11 cellular contexts compared by ENCODE assay signal in the genomic region with DNA sequence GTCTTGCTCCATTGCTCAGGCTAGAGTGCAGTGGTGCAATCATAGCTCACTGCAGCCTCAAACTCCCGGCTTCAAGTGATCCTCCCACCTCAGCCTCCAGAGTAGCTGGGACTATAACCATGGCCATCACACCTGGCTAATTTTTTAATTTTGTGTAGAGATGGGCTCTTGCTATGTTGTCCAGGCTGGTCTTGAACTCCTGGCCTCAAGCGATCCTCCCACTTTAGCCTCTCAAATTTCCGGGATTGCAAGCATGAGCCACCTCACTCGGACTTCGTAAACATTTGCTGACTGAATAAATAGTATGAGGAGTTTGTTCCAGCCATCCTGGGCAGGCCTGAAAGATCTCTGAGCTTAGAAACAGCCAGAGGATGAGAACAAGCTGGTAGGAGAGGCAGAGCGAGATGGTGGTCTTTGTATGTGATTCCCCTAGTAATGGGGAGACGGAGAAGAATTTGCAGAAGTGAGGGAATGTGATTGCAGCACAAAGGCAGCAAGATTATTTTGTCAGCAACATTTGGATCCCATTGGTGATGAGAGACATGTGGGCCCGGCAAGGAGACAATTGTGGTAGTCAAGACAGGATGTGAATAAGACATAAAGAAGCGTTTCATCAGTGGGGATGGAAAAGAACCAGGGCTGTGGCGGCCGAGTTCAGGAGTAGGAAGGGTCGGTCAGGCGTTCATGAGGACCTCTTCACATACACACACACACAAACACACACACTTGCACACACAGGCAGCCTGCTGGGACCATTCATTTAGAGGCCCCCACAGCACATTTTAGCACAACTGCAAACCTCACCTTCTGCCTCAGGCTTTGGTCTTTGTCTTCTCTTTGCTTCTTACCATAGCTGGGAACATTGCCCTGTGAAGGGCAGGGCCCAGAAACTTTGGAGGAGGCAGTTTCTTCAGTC.
DNase-seq lines count a peak whose midpoint lies in the region; ATAC-seq, FAIRE-seq and TF ChIP-seq lines count a peak whose summit lies in the region.
"Had no signal": no experiment of that assay in that cellular context is flagged by ENCODE, and none has a peak within 500 bp of the region (broad histone marks: within the 10 kb centered on the region; RNA-seq: fewer than 3 reads in every experiment).

No MANE protein-coding gene starts in this region.

- H3K4me1 ChIP-seq in endothelial cell of umbilical vein (ENCODE audit: control insufficient read depth, extremely low read depth, insufficient read depth, low read length) (peaks cover 7% of the 10 kb centered on the region), liver (ENCODE audit: control insufficient read depth in 4 of 4, insufficient read depth in 4 of 4, low read length in 3 of 4) (peaks cover 10 to 14% (median 10%) of the 10 kb centered on the region in 4 donors)

- H3K4me3 ChIP-seq in endothelial cell of umbilical vein (replicated peaks in 1 of 3; ENCODE audit: insufficient read depth in 1 of 3, low read depth in 1 of 3, low read length in 3 of 3) (no peak overlapping the region), liver (ENCODE audit: low read depth in 1 of 3, low read length in 3 of 3) (no peak overlapping the region)

- H2AFZ ChIP-seq in endothelial cell of umbilical vein (ENCODE audit: low read depth, low read length): peak overlapping the region; percentile 6

- peaks cover 9% of the 10 kb centered on the region for H3K4me1 Mint-ChIP-seq in HFFc6 (ENCODE audit: low read depth)

- no TSS peak for BruUV-seq in endothelial cell of umbilical vein (replicated peaks; lab: Mats Ljungman, UMichigan)

- POLR2A ChIA-PET in endothelial cell of umbilical vein (lab: Charles Lee): no interaction called here

- H3K9me1 ChIP-seq in endothelial cell of umbilical vein (replicated peaks; ENCODE audit: control insufficient read depth, extremely low read depth, insufficient read depth, low read length): no peaks in the 10 kb centered on the region

- WGBS in liver: 74% methylated on average over 13 of the region's 13 CpGs

- H3K4me2 ChIP-seq in endothelial cell of umbilical vein (ENCODE audit: insufficient read depth, low read length): no peak overlapping the region

- no peak for ATAC-seq in GM19324 (IDR thresholded peaks at IDR 0.05; ENCODE audit: low FRiP score, unreplicated experiment)

- peaks cover 16% of the 10 kb centered on the region for H3K9me3 Mint-ChIP-seq in HFFc6

- no peaks in the 10 kb centered on the region for H3K27me3 ChIP-seq in endothelial cell of umbilical vein (ENCODE audit: control insufficient read depth in 2 of 2, insufficient read depth in 2 of 2, low read length in 2 of 2)
- no peaks in the 10 kb centered on the region for H3K27me3 ChIP-seq in liver (ENCODE audit: control insufficient read depth in 4 of 4, insufficient read depth in 4 of 4, low read length in 3 of 4)

- peaks cover 15% of the 10 kb centered on the region for H3K36me3 Mint-ChIP-seq in HFFc6 (ENCODE audit: low read depth)

- H3K9ac ChIP-seq in endothelial cell of umbilical vein (replicated peaks; ENCODE audit: extremely low read depth, insufficient read depth, low read length) (no peak overlapping the region), liver (ENCODE audit: low read depth in 1 of 2, low read length in 2 of 2) (no peak overlapping the region)

- no peak overlapping the region for H3K4me3 Mint-ChIP-seq in HFFc6

- H3K27ac ChIP-seq in endothelial cell of umbilical vein (ENCODE audit: insufficient read depth, low read depth, low read length): no peak overlapping the region
- peak overlapping the region; percentile 23 to 40 for H3K27ac ChIP-seq in liver (ENCODE audit: low read depth in 1 of 2, low read length in 2 of 2)
- H3K27ac ChIP-seq in substantia nigra (ENCODE audit: low read depth, low read length, poor library complexity, severe bottlenecking): peak overlapping the region; percentile 40
- H3K27ac ChIP-seq: epithelial cell of prostate, HL-60 had no signal

- TF ChIP-seq CTCF in HFFc6 (IDR thresholded peaks at IDR 0.05) (no peak), endothelial cell of umbilical vein (IDR thresholded peaks at IDR 0.05; ENCODE audit: extremely low read depth in 1 of 2, insufficient read depth in 1 of 2, low read depth in 1 of 2, low read length in 2 of 2) (no peak), liver (IDR thresholded peaks at IDR 0.05; ENCODE audit: low read depth, low read length, missing input control) (no peak)

- CTCF ChIA-PET in endothelial cell of umbilical vein (lab: Charles Lee): interaction anchor here (1.0 to 1.8 kb wide), 2 partner anchors 179 to 301 kb away, joined by 3 to 4 read pairs; no protein-coding TSS in a partner anchor

- H4K20me1 ChIP-seq in endothelial cell of umbilical vein (replicated peaks; ENCODE audit: control insufficient read depth, extremely low read depth, insufficient read depth, low read length): no peaks in the 10 kb centered on the region

- H3K27ac Mint-ChIP-seq in HFFc6: no peak overlapping the region

- no peaks in the 10 kb centered on the region for H3K79me2 ChIP-seq in endothelial cell of umbilical vein (ENCODE audit: control insufficient read depth, insufficient read depth, low read length)

- H3K36me3 ChIP-seq in endothelial cell of umbilical vein (ENCODE audit: control insufficient read depth in 2 of 2, extremely low read depth in 1 of 2, insufficient read depth in 2 of 2, low read length in 2 of 2) (no peaks in the 10 kb centered on the region), liver (ENCODE audit: control insufficient read depth in 4 of 4, insufficient read depth in 3 of 4, low read depth in 1 of 4, low read length in 3 of 4) (no peaks in the 10 kb centered on the region)

- intact Hi-C loops in endothelial cell of umbilical vein (cut with micrococcal nuclease): no loop called here

- TF ChIP-seq POLR2A in endothelial cell of umbilical vein (IDR thresholded peaks at IDR 0.05; ENCODE audit: low read depth, low read length): no peak

- H3K9me3 ChIP-seq in endothelial cell of umbilical vein (replicated peaks; ENCODE audit: control insufficient read depth, insufficient read depth, low read length) (no peaks in the 10 kb centered on the region), liver (ENCODE audit: control insufficient read depth in 4 of 4, low read length in 3 of 4) (peaks cover 0 to 8% (median 1%) of the 10 kb centered on the region in 4 donors)

- dilution Hi-C loops in endothelial cell of umbilical vein (cut with MboI; ENCODE audit: extremely low pct_ligation_motif_present, low sequenced_read_pairs): no loop called here

- no peak for TF ChIP-seq RAD21 in liver (IDR thresholded peaks at IDR 0.05)

- no peaks in the 10 kb centered on the region for H3K27me3 Mint-ChIP-seq in HFFc6 (ENCODE audit: insufficient read depth)

- peak; percentile 12 for DNase-seq in HFFc6
- no peak for DNase-seq in endothelial cell of umbilical vein (ENCODE audit: low read depth, low spot score)
- DNase-seq in substantia nigra (lab: John Stamatoyannopoulos, UW): peak in 22 of 49 donors; percentile 21 to 68 (median 42)
- DNase-seq in NCI-H2171 treated with DMSO at 0.1 percent for 48 hours (lab: John Stamatoyannopoulos, UW): no peak
- DNase-seq in stimulated activated CD4-positive, alpha-beta T cell treated with anti-CD3 and anti-CD28 coated beads, Interleukin-4, amount 100 ng/mL, for 4 hours: no peak
- DNase-seq in activated CD4-positive, alpha-beta T cell treated with anti-CD3 and anti-CD28 coated beads, Interleukin-2, amount 50 U/mL, for 48 hours: no peak
- DNase-seq: activated gamma-delta T cell treated with Interleukin-2 at 50 U/mL for 16 hours had no signal

- FAIRE-seq in endothelial cell of umbilical vein (lab: Jason Lieb, UNC): no peak

TF ChIP-seq in endothelial cell of umbilical vein, 7 proteins besides CTCF, POLR2A, EP300 and RAD21:
- no peak for TF ChIP-seq FOS (IDR thresholded peaks at IDR 0.05; ENCODE audit: borderline replicate concordance, insufficient read depth, low read length)
- TF ChIP-seq JUN (IDR thresholded peaks at IDR 0.05; ENCODE audit: borderline replicate concordance, insufficient read depth, insufficient read length, low read depth): no peak
- no peak for TF ChIP-seq EZH2 (IDR thresholded peaks at IDR 0.05; ENCODE audit: borderline replicate concordance, low read depth, low read length, severe bottlenecking)
- TF ChIP-seq, protein P1, sequence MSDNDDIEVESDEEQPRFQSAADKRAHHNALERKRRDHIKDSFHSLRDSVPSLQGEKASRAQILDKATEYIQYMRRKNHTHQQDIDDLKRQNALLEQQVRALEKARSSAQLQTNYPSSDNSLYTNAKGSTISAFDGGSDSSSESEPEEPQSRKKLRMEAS (IDR thresholded peaks at IDR 0.05; ENCODE audit: insufficient read depth, insufficient read length): no peak
- no peak for TF ChIP-seq MYC (IDR thresholded peaks at IDR 0.05; ENCODE audit: low read depth, low read length)
- TF ChIP-seq GATA2 (IDR thresholded peaks at IDR 0.05; ENCODE audit: insufficient read depth, insufficient read length, low read depth, low read length): no peak
- no peak for TF ChIP-seq POLR2AphosphoS5 (IDR thresholded peaks at IDR 0.05; ENCODE audit: insufficient read depth, low read depth, low read length)

TF ChIP-seq in liver, 16 proteins besides CTCF, POLR2A, EP300 and RAD21:
- TF ChIP-seq JUND (IDR thresholded peaks at IDR 0.05): peak in 1 of 2 donors; percentile 13
- no peak for TF ChIP-seq NR2F2 (IDR thresholded peaks at IDR 0.05)
